25 cellular contexts compared by ENCODE assay signal in genomic region chr6:91042656-91043055, GRCh38.
"Had no signal": no experiment of that assay in that cellular context is flagged by ENCODE, and none has a peak within 500 bp of the region (broad histone marks: within the 10 kb centered on the region; RNA-seq: fewer than 3 reads in every experiment).

No MANE protein-coding gene starts in this region.

- H3K27me3 ChIP-seq: left lung, ovary, stomach, testis, thyroid gland, transverse colon, upper lobe of left lung, vagina had no signal

- H3K4me1 ChIP-seq: left lung, lower lobe of right lung, stomach, testis, thyroid gland, transverse colon, upper lobe of left lung, vagina had no signal

- H3K36me3 ChIP-seq: left lung, lower lobe of right lung, ovary, stomach, thyroid gland, transverse colon, upper lobe of left lung, vagina had no signal

- H3K4me3 ChIP-seq: left lung, lower lobe of right lung, ovary, skin epidermis, stomach, testis, thyroid gland, transverse colon, upper lobe of left lung, vagina had no signal

- FAIRE-seq: keratinocyte had no signal

- H3K9me3 ChIP-seq: left lung, lower lobe of right lung, ovary, stomach, testis, thyroid gland, transverse colon, upper lobe of left lung, vagina had no signal

- DNase-seq: hippocampal formation; left cardiac atrium; left lung; lower lobe of right lung; mammary epithelial cell; mesenchymal stem cell; naive thymus-derived CD8-positive, alpha-beta T cell; nephron progenitor cell; ovary; retina; right cardiac atrium; stimulated activated CD4-positive, alpha-beta T cell treated with anti-CD3 and anti-CD28 coated beads, Interleukin-12 subunit alpha, Interleukin-12 subunit beta, amount 100 ng/mL, for 4 hours; stimulated activated CD4-positive, alpha-beta T cell treated with anti-CD3 and anti-CD28 coated beads, Interleukin-15, amount 100 ng/mL, for 24 hours; stimulated activated CD4-positive, alpha-beta T cell treated with anti-CD3 and anti-CD28 coated beads, Interleukin-2, amount 100 ng/mL, for 24 hours; stimulated activated CD4-positive, alpha-beta T cell treated with anti-CD3 and anti-CD28 coated beads, Interleukin-4, amount 100 ng/mL, for 1 hour; stimulated activated naive B cell treated with anti-CD40 and anti-IgM and Interleukin-4, amounts not matched to agents 10 μg/mL and 1 μg/mL and 100 μg/mL, for 72 hours; stimulated activated naive CD8-positive, alpha-beta T cell treated with anti-CD3 and anti-CD28 coated beads, Interleukin-15, Interleukin-2, amounts not matched to agents 100 U/mL and 50 U/mL, for 24 hours; stomach; testis; thyroid gland; transverse colon; upper lobe of left lung had no signal
